Comparison of ENCODE assay signal across 8 cellular contexts in the genomic region with DNA sequence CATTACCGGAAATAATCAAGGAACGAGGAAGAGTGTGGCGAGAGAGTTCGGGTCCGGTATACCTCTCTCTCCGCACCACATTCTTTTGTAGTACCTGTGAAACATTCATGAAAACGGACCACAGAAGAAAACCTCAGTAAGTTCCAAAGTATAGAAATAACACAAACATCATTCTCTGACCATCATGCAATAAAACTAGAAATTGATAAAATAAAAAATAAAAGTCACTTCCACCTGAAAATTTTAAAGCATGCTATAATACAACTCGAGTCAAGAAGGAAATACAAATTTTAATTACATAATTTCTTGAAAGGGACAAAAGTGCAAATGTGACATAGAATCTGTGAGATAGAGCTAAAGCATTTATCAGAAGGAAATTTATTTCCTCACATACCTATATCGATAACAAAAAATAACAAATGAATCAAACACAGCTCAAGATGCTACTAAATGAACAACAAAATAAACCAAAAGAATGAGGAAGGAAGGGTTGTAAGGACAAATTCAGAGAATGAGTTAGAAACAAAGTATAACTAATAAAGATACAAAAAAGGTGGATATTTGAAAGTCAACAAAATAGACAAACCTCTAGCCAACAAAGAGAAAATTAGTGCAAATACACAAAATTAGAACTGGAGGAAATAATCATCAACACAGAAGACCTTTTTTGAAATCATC.
DNase-seq lines count a peak whose midpoint lies in the region; ATAC-seq, FAIRE-seq and TF ChIP-seq lines count a peak whose summit lies in the region.

No MANE protein-coding gene starts in this region.

- H4K12ac ChIP-seq in trophoblast cell (ENCODE audit: low read depth, low read length) = no peak overlapping the region

- FAIRE-seq in GM12891 (lab: Jason Lieb, UNC) = no peak

- no peak for ATAC-seq in Panc1
- no peak for ATAC-seq in GM19324 (IDR thresholded peaks at IDR 0.05; ENCODE audit: low FRiP score, unreplicated experiment)
- ATAC-seq in GM18505 (IDR thresholded peaks at IDR 0.05; ENCODE audit: unreplicated experiment) = no peak

- H2BK12ac ChIP-seq in trophoblast cell (ENCODE audit: low read length) = no peak overlapping the region

- TF ChIP-seq EP300 in esophagus muscularis mucosa (IDR thresholded peaks at IDR 0.05) = no peak

- H2BK120ac ChIP-seq in trophoblast cell (ENCODE audit: insufficient read depth, low read length, poor library complexity) = no peak overlapping the region

- no peak for TF ChIP-seq CTCF in Panc1 (IDR thresholded peaks at IDR 0.05)
- no peak for TF ChIP-seq CTCF in esophagus muscularis mucosa (IDR thresholded peaks at IDR 0.05)

- no peak overlapping the region for H4K91ac ChIP-seq in trophoblast cell (ENCODE audit: low read depth, low read length)

- no peak overlapping the region for H4K8ac ChIP-seq in trophoblast cell (ENCODE audit: low read depth, low read length)

- no peaks in the 10 kb centered on the region for H3K79me2 ChIP-seq in trophoblast cell (ENCODE audit: control insufficient read depth, insufficient read depth, low read length, poor library complexity)

- 13% methylated on average over 9 of the region's 9 CpGs for WGBS in esophagus muscularis mucosa
- WGBS in trophoblast cell (ENCODE audit: extremely low coverage, insufficient coverage, insufficient read length) = no CpG with 5 or more reads among the region's 9 CpGs

- peak overlapping the region; percentile 67 to 90 for H3K4me3 ChIP-seq in Panc1 (ENCODE audit: low read depth in 2 of 2, low read length in 2 of 2)
- H3K4me3 ChIP-seq in esophagus muscularis mucosa = peak overlapping the region; percentile 65 to 77 (median 67)
- no peak overlapping the region for H3K4me3 ChIP-seq in trophoblast cell (ENCODE audit: low read depth, low read length)

- peak overlapping the region; percentile 99 for H3K4me2 ChIP-seq in trophoblast cell (ENCODE audit: low read length)

- H3K27me3 ChIP-seq in Panc1 (ENCODE audit: control insufficient read depth, insufficient read depth, low read length) (peaks cover 10% of the 10 kb centered on the region; the same call in 1 of the 2 replicates), esophagus muscularis mucosa (peaks cover 0 to 40% (median 4%) of the 10 kb centered on the region in 4 donors), trophoblast cell (ENCODE audit: insufficient read depth, low read length) (no peaks in the 10 kb centered on the region)

- H3K4ac ChIP-seq in trophoblast cell (ENCODE audit: low read depth, low read length) = no peak overlapping the region

- H3K18ac ChIP-seq in trophoblast cell (ENCODE audit: low read length) = no peak overlapping the region

- no peaks in the 10 kb centered on the region for H3K4me1 ChIP-seq in ES-I3 (ENCODE audit: insufficient read depth, low read length)
- H3K4me1 ChIP-seq in Panc1 (ENCODE audit: control insufficient read depth, insufficient read depth, low read length) = peaks cover 3% of the 10 kb centered on the region; the same call in 1 of the 2 replicates
- peaks cover 12 to 25% (median 21%) of the 10 kb centered on the region in 4 donors for H3K4me1 ChIP-seq in esophagus muscularis mucosa
- no peaks in the 10 kb centered on the region for H3K4me1 ChIP-seq in trophoblast cell (ENCODE audit: control insufficient read depth in 1 of 2, insufficient read depth in 2 of 2, low read length in 2 of 2)

- H3K23ac ChIP-seq in trophoblast cell (ENCODE audit: low read length) = no peak overlapping the region

- DNase-seq in Panc1 (ENCODE audit: low read depth, low spot score) = no peak
- DNase-seq in esophagus muscularis mucosa (ENCODE audit: extremely low spot score) = no peak
- DNase-seq in trophoblast cell = no peak
- no peak for DNase-seq in GM12891 (ENCODE audit: insufficient read length, low spot score)
- no peak for DNase-seq in NCI-H1694 treated with DMSO at 0.1 percent for 48 hours (lab: John Stamatoyannopoulos, UW)

- in situ Hi-C loops in Panc1 (cut with HindIII; ENCODE audit: low pct_unique_long_range_greater_than_20kb, low sequenced_read_pairs) = no loop called here

- H3K79me1 ChIP-seq in trophoblast cell (ENCODE audit: low read length) = no peaks in the 10 kb centered on the region

- H3K9me3 ChIP-seq in ES-I3 (ENCODE audit: control insufficient read depth, insufficient read depth, low read length) (no peaks in the 10 kb centered on the region), Panc1 (ENCODE audit: control insufficient read depth, insufficient read depth, low read depth, low read length) (no peaks in the 10 kb centered on the region), esophagus muscularis mucosa (no peaks in the 10 kb centered on the region), trophoblast cell (ENCODE audit: insufficient read depth, low read depth, low read length) (no peaks in the 10 kb centered on the region)

- BruUV-seq in Panc1 (replicated peaks; lab: Mats Ljungman, UMichigan) = no TSS peak

- H2BK5ac ChIP-seq in trophoblast cell (ENCODE audit: low read depth, low read length, poor library complexity) = no peak overlapping the region

- no peak overlapping the region for H2AFZ ChIP-seq in trophoblast cell (ENCODE audit: insufficient read depth, low read length, poor library complexity)

- H3K9ac ChIP-seq in ES-I3 (ENCODE audit: low read depth, low read length) (peak overlapping the region; percentile 94), trophoblast cell (ENCODE audit: low read length) (no peak overlapping the region)

- H3K27ac ChIP-seq in Panc1 (ENCODE audit: low read length) = peak overlapping the region; percentile 72
- peak overlapping the region in 2 of 4 donors; percentile 77 to 83 for H3K27ac ChIP-seq in esophagus muscularis mucosa (replicated peaks in 1 of 4)
- no peak overlapping the region for H3K27ac ChIP-seq in trophoblast cell (ENCODE audit: low read depth, low read length)

- H3K14ac ChIP-seq in trophoblast cell (ENCODE audit: low read length) = no peak overlapping the region

- intact Hi-C loops in Panc1 (cut with micrococcal nuclease; ENCODE audit: unreplicated experiment) = loop anchor here (5.0 kb wide), 1 partner anchor 103 kb away; no protein-coding TSS in a partner anchor
- intact Hi-C loops in esophagus muscularis mucosa (cut with DNase I) = loop anchor here (5.0 to 10.0 kb wide), 3 partner anchors 43 to 145 kb away; no protein-coding TSS in a partner anchor

- no peaks in the 10 kb centered on the region for H3K36me3 ChIP-seq in ES-I3 (ENCODE audit: insufficient read depth, low read length)
- no peaks in the 10 kb centered on the region for H3K36me3 ChIP-seq in Panc1 (ENCODE audit: control insufficient read depth, insufficient read depth, low read length)
- no peaks in the 10 kb centered on the region for H3K36me3 ChIP-seq in esophagus muscularis mucosa
- H3K36me3 ChIP-seq in trophoblast cell (ENCODE audit: control insufficient read depth in 1 of 2, insufficient read depth in 2 of 2, low read length in 2 of 2) = no peaks in the 10 kb centered on the region

- POLR2A ChIA-PET in Panc1 (lab: Charles Lee) = interaction anchor here (0.7 kb wide), 1 partner anchor 91 kb away, joined by 5 read pairs; no protein-coding TSS in a partner anchor

- CTCF ChIA-PET in Panc1 (lab: Charles Lee) = interaction anchor here (0.5 to 1.8 kb wide), 3 partner anchors 115 to 177 kb away, joined by 3 to 7 read pairs (median 5); no protein-coding TSS in a partner anchor

- TF ChIP-seq POLR2A in esophagus muscularis mucosa (IDR thresholded peaks at IDR 0.05; ENCODE audit: low read depth) (no peak), GM12891 (IDR thresholded peaks at IDR 0.05; ENCODE audit: low read depth, low read length) (no peak), GM18505 (IDR thresholded peaks at IDR 0.05; ENCODE audit: borderline replicate concordance, extremely low read depth, insufficient read depth, insufficient read length) (no peak)

- H2AK5ac ChIP-seq in trophoblast cell (ENCODE audit: low read length) = no peak overlapping the region

TF ChIP-seq in GM12891, 5 proteins besides CTCF, POLR2A, EP300 and RAD21:
- no peak for TF ChIP-seq PAX5 (IDR thresholded peaks at IDR 0.05; ENCODE audit: insufficient read depth, low read length, severe bottlenecking)
- no peak for TF ChIP-seq TAF1 (IDR thresholded peaks at IDR 0.05; ENCODE audit: low read depth, low read length)
- no peak for TF ChIP-seq POLR2AphosphoS5 (IDR thresholded peaks at IDR 0.05; ENCODE audit: low read depth, low read length)
- no peak for TF ChIP-seq POU2F2 (IDR thresholded peaks at IDR 0.05; ENCODE audit: low read depth, low read length)
- TF ChIP-seq SPI1 (IDR thresholded peaks at IDR 0.05; ENCODE audit: low read depth, low read length) = no peak
